Comparison of ENCODE assay signal across 19 cellular contexts in genomic region chr11:80441821-80442220, GRCh38.
DNase-seq lines count a peak whose midpoint lies in the region; ATAC-seq and TF ChIP-seq lines count a peak whose summit lies in the region.
"Had no signal": no experiment of that assay in that cellular context is flagged by ENCODE, and none has a peak within 500 bp of the region (broad histone marks: within the 10 kb centered on the region; RNA-seq: fewer than 3 reads in every experiment).

No MANE protein-coding gene starts in this region.

- TF ChIP-seq CTCF in RWPE1 (conservative IDR thresholded peaks at IDR 0.05; ENCODE audit: low read depth) (no peak), epithelial cell of esophagus (IDR thresholded peaks at IDR 0.05; ENCODE audit: insufficient read depth, low read depth, low read length, missing control alignments) (no peak)

- DNase-seq in HS-5 (ENCODE audit: low read depth) (peak; percentile 40), RWPE1 (ENCODE audit: low spot score) (peak; percentile 24), epithelial cell of esophagus (ENCODE audit: low read depth) (peak; percentile 86), kidney tubule cell (ENCODE audit: low spot score) (peak; percentile 10), nucleus accumbens (lab: John Stamatoyannopoulos, UW) (no peak), NAMALWA (ENCODE audit: low spot score) (no peak), NCI-H146 treated with DMSO at 0.1 percent for 48 hours (lab: John Stamatoyannopoulos, UW; ENCODE audit: unreplicated experiment) (no peak)
- DNase-seq: BE2C; CD4-positive, alpha-beta memory T cell; DMS 273 treated with DMSO at 0.1 percent for 48 hours; EL; NCI-H1048; NCI-H146; NCI-H2227 treated with DMSO at 0.1 percent for 48 hours; NCI-H69; SHP77 treated with DMSO at 0.1 percent for 48 hours had no signal

- CTCF ChIA-PET in RWPE1 (lab: Yijun Ruan, JAX): no interaction called here

- no peak overlapping the region for H3K27ac ChIP-seq in RWPE1

- ATAC-seq in GM21737 (IDR thresholded peaks at IDR 0.05; ENCODE audit: unreplicated experiment): no peak
- ATAC-seq: Panc1 had no signal

- POLR2A ChIA-PET in RWPE1 (lab: Yijun Ruan, JAX; ENCODE audit: low non-redundant PET): no interaction called here

- no peak overlapping the region for H3K4me3 ChIP-seq in epithelial cell of esophagus (ENCODE audit: low read length)
- H3K4me3 ChIP-seq: HAP-1 had no signal

Comparison
In these comparisons a context has a peak if more than half of its experiments do, and no peak if none do; other contexts are left out.
1. DNase-seq: peak in HS-5 (single experiment), RWPE1 (single experiment), epithelial cell of esophagus (single experiment) and kidney tubule cell (single experiment); none in nucleus accumbens (0 of 56), NAMALWA (single experiment) and NCI-H146 treated with DMSO at 0.1 percent for 48 hours (single experiment).